In the genomic region with DNA sequence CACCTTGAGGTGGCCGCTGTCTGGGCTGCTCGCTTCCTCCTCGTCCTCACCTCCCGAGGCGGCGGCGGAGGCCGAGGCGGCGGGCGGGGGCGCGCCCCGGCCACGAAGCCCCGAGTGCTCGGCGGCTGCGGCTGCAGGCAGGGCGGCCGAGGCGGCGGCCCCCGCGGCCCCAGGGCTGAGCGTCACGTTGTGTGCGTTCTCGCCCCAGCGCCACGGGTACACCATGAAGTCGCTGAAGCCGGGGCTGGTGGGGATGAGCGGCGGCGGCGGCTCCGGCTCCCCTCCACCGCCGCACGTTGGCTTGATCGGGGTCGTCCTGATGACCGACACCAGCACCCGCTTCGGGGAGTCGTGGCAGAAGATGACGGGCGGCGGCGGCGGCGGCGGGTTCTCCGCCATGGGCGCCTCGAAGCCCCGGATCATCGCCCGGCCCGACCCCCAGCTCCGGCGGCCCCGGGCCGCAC, we compare ENCODE assay signal across 8 cellular contexts. TPM values are rescaled to one million over a fixed set of nuclear protein-coding genes. Genes with fewer than 3 reads are reported as not detected.
A peak's percentile ranks its signal among the peaks of the same experiment; 100 is the strongest.
DNase-seq lines count a peak whose midpoint lies in the region; ATAC-seq and TF ChIP-seq lines count a peak whose summit lies in the region.

No MANE protein-coding gene starts in this region.

- H3K4me3 Mint-ChIP-seq in H9, result peak overlapping the region; percentile 84 to 89
- H3K4me3 Mint-ChIP-seq in neural crest cell, result peak overlapping the region; percentile 88

- H2BK5ac ChIP-seq in H9 (ENCODE audit: insufficient read length, low read length), result no peak overlapping the region

- H3K4me1 Mint-ChIP-seq in H9 (peaks cover 37 to 43% of the 10 kb centered on the region in 2 experiments), neural crest cell (peaks cover 49% of the 10 kb centered on the region)

- no peak overlapping the region for H3K4ac ChIP-seq in H9 (ENCODE audit: low read depth, low read length)

- peak overlapping the region; percentile 76 for H3K9ac ChIP-seq in H9 (ENCODE audit: extremely low read depth, insufficient read length, low read length)

- no peak overlapping the region for H2BK120ac ChIP-seq in H9 (ENCODE audit: low read depth, low read length, poor library complexity, severe bottlenecking)

- H3K27me3 Mint-ChIP-seq in H9 (ENCODE audit: low read depth) (no peaks in the 10 kb centered on the region), neural crest cell (ENCODE audit: low read depth) (no peaks in the 10 kb centered on the region)

- H3K23me2 ChIP-seq in H9 (ENCODE audit: insufficient read length, low read depth, low read length, poor library complexity, severe bottlenecking), result peaks cover 3% of the 10 kb centered on the region

- no peaks in the 10 kb centered on the region for H3K9me3 Mint-ChIP-seq in H9
- no peaks in the 10 kb centered on the region for H3K9me3 Mint-ChIP-seq in neural crest cell

- H3K27ac ChIP-seq in 22Rv1, result peak overlapping the region; percentile 99
- H3K27ac ChIP-seq in H9 (ENCODE audit: insufficient read length, low read depth, low read length), result no peak overlapping the region
- peak overlapping the region; percentile 99 for H3K27ac ChIP-seq in WERI-Rb-1
- H3K27ac ChIP-seq in epithelial cell of prostate, result peak overlapping the region; percentile 93

- no CpG with 5 or more reads among the region's 65 CpGs for WGBS in H9 (ENCODE audit: extremely low coverage, insufficient read length, low lambda C conversion rate)

- no peak overlapping the region for H3K23ac ChIP-seq in H9 (ENCODE audit: insufficient read length, low read depth, low read length)

- H4K8ac ChIP-seq in H9 (replicated peaks; ENCODE audit: insufficient read length, low read depth, low read length), result no peak overlapping the region

- no peak overlapping the region for H3K56ac ChIP-seq in H9 (ENCODE audit: insufficient read length, low read depth, low read length)

- H3K27me3 ChIP-seq in H9 (ENCODE audit: insufficient read depth, low read length), result no peaks in the 10 kb centered on the region
- H3K27me3 ChIP-seq in WERI-Rb-1 (ENCODE audit: insufficient read depth, low read depth, severe bottlenecking), result no peaks in the 10 kb centered on the region

- no peak overlapping the region for H2BK12ac ChIP-seq in H9 (ENCODE audit: insufficient read length, low read depth, low read length)

- no peaks in the 10 kb centered on the region for H4K20me1 ChIP-seq in H9 (ENCODE audit: control insufficient read depth, insufficient read depth, insufficient read length)

- peak overlapping the region in 1 of 3 experiments; percentile 92; a peak in 3 of 7 replicates for H3K27ac Mint-ChIP-seq in H9
- H3K27ac Mint-ChIP-seq in neural crest cell (ENCODE audit: unreplicated experiment), result peak overlapping the region; percentile 96

- peak overlapping the region; percentile 74 for H3K14ac ChIP-seq in H9 (ENCODE audit: insufficient read depth, low read length)

- H3K36me3 Mint-ChIP-seq in H9 (ENCODE audit: insufficient read depth in 1 of 3, low read depth in 3 of 3), result peaks cover 0 to 4% (median 0%) of the 10 kb centered on the region in 3 experiments; a peak in 1 of 7 replicates
- H3K36me3 Mint-ChIP-seq in neural crest cell (ENCODE audit: low read depth), result peaks cover 3% of the 10 kb centered on the region

- no peak overlapping the region for H4K5ac ChIP-seq in H9 (ENCODE audit: insufficient read length, low read depth, low read length)

- H3T11ph ChIP-seq in H9 (ENCODE audit: low read length), result no peak overlapping the region

- peak overlapping the region; percentile 23 for H4K91ac ChIP-seq in H9 (ENCODE audit: insufficient read length, low read depth, low read length)

- H2AFZ ChIP-seq in H9 (ENCODE audit: low read length), result no peak overlapping the region

- no peak overlapping the region for H2AK5ac ChIP-seq in H9 (ENCODE audit: insufficient read length, low read length)

- H3K4me1 ChIP-seq in H9 (ENCODE audit: insufficient read depth, low read length), result no peaks in the 10 kb centered on the region; the same call in 1 of the 2 replicates

- H2BK20ac ChIP-seq in H9 (ENCODE audit: low read depth, low read length, poor library complexity, severe bottlenecking), result no peak overlapping the region

- H3K18ac ChIP-seq in H9 (ENCODE audit: insufficient read length, low read depth, low read length), result peak overlapping the region; percentile 53

- H3K79me2 ChIP-seq in H9 (ENCODE audit: insufficient read depth, low read length), result peaks cover 10% of the 10 kb centered on the region; the same call in 1 of the 2 replicates

- H2BK15ac ChIP-seq in H9 (ENCODE audit: low read depth, low read length), result peak overlapping the region; percentile 81; the same call in 1 of the 2 replicates

- H3K4me3 ChIP-seq in WERI-Rb-1 (ENCODE audit: low read depth, low read length), result peak overlapping the region; percentile 78

- peaks cover 3% of the 10 kb centered on the region for H3K79me1 ChIP-seq in H9 (ENCODE audit: insufficient read depth, low read depth, low read length, poor library complexity, severe bottlenecking)

- no peak for ATAC-seq in GM21619 (IDR thresholded peaks at IDR 0.05; ENCODE audit: unreplicated experiment)
- ATAC-seq in GM19397 (IDR thresholded peaks at IDR 0.05; ENCODE audit: unreplicated experiment), result no peak

- H3K9me3 ChIP-seq in H9 (ENCODE audit: control insufficient read depth, low read depth, low read length) (no peaks in the 10 kb centered on the region), WERI-Rb-1 (ENCODE audit: severe bottlenecking) (no peaks in the 10 kb centered on the region)

- TF ChIP-seq CTCF in 22Rv1 (IDR thresholded peaks at IDR 0.05) (no peak), H9 (conservative IDR thresholded peaks at IDR 0.05) (no peak), WERI-Rb-1 (IDR thresholded peaks at IDR 0.05; ENCODE audit: low read depth, low read length) (no peak), neural crest cell (conservative IDR thresholded peaks at IDR 0.05) (no peak)

- peaks cover 40% of the 10 kb centered on the region for H3K36me3 ChIP-seq in WERI-Rb-1

- DNase-seq in H9, result no peak
- peak; percentile 27 for DNase-seq in WERI-Rb-1
- no peak for DNase-seq in epithelial cell of prostate (ENCODE audit: low read depth, low spot score)
- DNase-seq in neural crest cell (ENCODE audit: low read depth, low spot score), result peak; percentile 20
- DNase-seq in Kasumi-1 (lab: John Stamatoyannopoulos, UW), result no peak

- peak overlapping the region; percentile 39 for H3K4me2 ChIP-seq in H9 (ENCODE audit: insufficient read depth, insufficient read length, low read length)

RNA-seq across cellular contexts. Expression of a gene that starts 0.5 kb away (rescaled TPM):
- total RNA-seq in H9 (2021) (9.3 and 10.1 TPM in 2 replicates), neural crest cell (13.3 and 15.4 TPM in 2 replicates)

RNA-seq across cellular contexts. Expression of a gene that starts 32.3 kb away (rescaled TPM):
- total RNA-seq in H9 (2021) (6.8 and 7.5 TPM in 2 replicates), neural crest cell (24.2 and 24.7 TPM in 2 replicates)

RNA-seq across cellular contexts. Expression of a gene that starts 34.1 kb away (rescaled TPM):
- total RNA-seq in H9 (2021) (17.9 and 19.0 TPM in 2 replicates), neural crest cell (19.0 and 19.2 TPM in 2 replicates)

Comparison
In these comparisons a context has a peak if more than half of its experiments do, and no peak if none do; other contexts are left out.
1. DNase-seq: peak in WERI-Rb-1 (single experiment) and neural crest cell (single experiment); none in H9 (single experiment), epithelial cell of prostate (single experiment) and Kasumi-1 (0 of 2).